12 cellular contexts compared by ENCODE assay signal in genomic region chr1:112544011-112544688, GRCh38. TPM values are rescaled to one million over a fixed set of nuclear protein-coding genes. Genes with fewer than 3 reads are reported as not detected.
DNase-seq lines count a peak whose midpoint lies in the region; ATAC-seq, FAIRE-seq and TF ChIP-seq lines count a peak whose summit lies in the region.
"Had no signal": no experiment of that assay in that cellular context is flagged by ENCODE, and none has a peak within 500 bp of the region (broad histone marks: within the 10 kb centered on the region; RNA-seq: fewer than 3 reads in every experiment).

No MANE protein-coding gene starts in this region.

- peaks cover 7 to 65% (median 36%) of the 10 kb centered on the region in 4 donors for H3K36me3 ChIP-seq in esophagus muscularis mucosa
- H3K36me3 ChIP-seq: prostate gland had no signal

- H3K4me1 Mint-ChIP-seq in osteocyte (ENCODE audit: unreplicated experiment): peaks cover 29% of the 10 kb centered on the region
- H3K4me1 Mint-ChIP-seq: activated B cell treated with CpG ODN at 0.5 μM for 24 hours had no signal

- DNase-seq in DMS53 treated with DMSO at 0.1 percent for 48 hours (lab: John Stamatoyannopoulos, UW; ENCODE audit: unreplicated experiment) (peak; percentile 9), RCC 7860 (ENCODE audit: low spot score) (peak; percentile 93), esophagus muscularis mucosa (ENCODE audit: extremely low spot score) (no peak), osteocyte (ENCODE audit: extremely low spot score, unreplicated experiment) (no peak), hippocampal formation (lab: John Stamatoyannopoulos, UW) (no peak)
- DNase-seq in activated T-cell treated with anti-CD3 and anti-CD28 coated beads, Interleukin-2, amount 50 U/mL, for 48 hours: no peak
- DNase-seq: activated B cell treated with CpG ODN at 0.5 μM for 24 hours, NCI-H1694 had no signal

- H3K27ac Mint-ChIP-seq in osteocyte (ENCODE audit: unreplicated experiment): peak overlapping the region; percentile 93
- H3K27ac Mint-ChIP-seq: activated B cell treated with CpG ODN at 0.5 μM for 24 hours; dendritic cell treated with granulocyte-macrophage colony-stimulating factor and Interleukin-4, amounts not matched to agents 40 ng/mL and 50 ng/mL, for 4 days had no signal

- H3K4me3 ChIP-seq in esophagus muscularis mucosa: no peak overlapping the region
- H3K4me3 ChIP-seq: prostate gland had no signal

- no peaks in the 10 kb centered on the region for H3K27me3 Mint-ChIP-seq in osteocyte (ENCODE audit: unreplicated experiment)
- H3K27me3 Mint-ChIP-seq: activated B cell treated with CpG ODN at 0.5 μM for 24 hours; dendritic cell treated with granulocyte-macrophage colony-stimulating factor and Interleukin-4, amounts not matched to agents 40 ng/mL and 50 ng/mL, for 4 days had no signal

- TF ChIP-seq POLR2A in esophagus muscularis mucosa (IDR thresholded peaks at IDR 0.05; ENCODE audit: low read depth): no peak

- no peaks in the 10 kb centered on the region for H3K9me3 Mint-ChIP-seq in osteocyte (ENCODE audit: unreplicated experiment)
- H3K9me3 Mint-ChIP-seq: activated B cell treated with CpG ODN at 0.5 μM for 24 hours; dendritic cell treated with granulocyte-macrophage colony-stimulating factor and Interleukin-4, amounts not matched to agents 40 ng/mL and 50 ng/mL, for 4 days had no signal

- H3K36me3 Mint-ChIP-seq in osteocyte (ENCODE audit: unreplicated experiment): peaks cover 14% of the 10 kb centered on the region

- WGBS in esophagus muscularis mucosa: 31% methylated on average over 1 of the region's 1 CpG

- H3K4me1 ChIP-seq in esophagus muscularis mucosa: peaks cover 0 to 18% (median 9%) of the 10 kb centered on the region in 4 donors
- H3K4me1 ChIP-seq: prostate gland had no signal

- no peaks in the 10 kb centered on the region for H3K9me3 ChIP-seq in esophagus muscularis mucosa
- H3K9me3 ChIP-seq: prostate gland had no signal

- intact Hi-C loops in esophagus muscularis mucosa (cut with DNase I): no loop called here

- H3K27me3 ChIP-seq in esophagus muscularis mucosa: no peaks in the 10 kb centered on the region

- H3K4me3 Mint-ChIP-seq in osteocyte (ENCODE audit: unreplicated experiment): no peak overlapping the region
- H3K4me3 Mint-ChIP-seq: activated B cell treated with CpG ODN at 0.5 μM for 24 hours; dendritic cell treated with granulocyte-macrophage colony-stimulating factor and Interleukin-4, amounts not matched to agents 40 ng/mL and 50 ng/mL, for 4 days had no signal

- ATAC-seq in HG03045 (IDR thresholded peaks at IDR 0.05; ENCODE audit: unreplicated experiment) (no peak), HG02884 (IDR thresholded peaks at IDR 0.05; ENCODE audit: unreplicated experiment) (no peak)

- peak; percentile 99 for FAIRE-seq in RCC 7860 (lab: Jason Lieb, UNC)

- no peak for TF ChIP-seq EP300 in esophagus muscularis mucosa (IDR thresholded peaks at IDR 0.05)

- H3K27ac ChIP-seq in esophagus muscularis mucosa (replicated peaks in 1 of 4): peak overlapping the region; percentile 27 to 60 (median 49)
- H3K27ac ChIP-seq: prostate gland had no signal

- TF ChIP-seq CTCF in esophagus muscularis mucosa (IDR thresholded peaks at IDR 0.05) (no peak), osteocyte (IDR thresholded peaks at IDR 0.05) (no peak)

RNA-seq across cellular contexts. Expression of gene WNT2B, which starts 35.4 kb away (rescaled TPM):
- total RNA-seq in esophagus muscularis mucosa: 1 to 10 TPM; 2.7 to 6.3 (median 3.8) TPM
- 2.3 TPM in 2 replicates for total RNA-seq in osteocyte

Comparison
In these comparisons a context has a peak if more than half of its experiments do, and no peak if none do; other contexts are left out.
1. DNase-seq: peak in DMS53 treated with DMSO at 0.1 percent for 48 hours (single experiment) and RCC 7860 (single experiment); none in esophagus muscularis mucosa (single experiment), osteocyte (single experiment), activated T-cell treated with anti-CD3 and anti-CD28 coated beads, Interleukin-2, amount 50 U/mL, for 48 hours (0 of 2) and hippocampal formation (0 of 2).